In genomic region chr19:4108767-4109625, GRCh38 we compare ENCODE assay signal across 8 cellular contexts. TPM values are rescaled to one million over a fixed set of nuclear protein-coding genes. Genes with fewer than 3 reads are reported as not detected.
DNase-seq lines count a peak whose midpoint lies in the region; ATAC-seq, FAIRE-seq and TF ChIP-seq lines count a peak whose summit lies in the region.

No MANE protein-coding gene starts in this region.

- in situ Hi-C loops in G401 (cut with HindIII; ENCODE audit: low sequenced_read_pairs): no loop called here

- DNase-seq in activated CD8-positive, alpha-beta memory T cell treated with anti-CD3 and anti-CD28 coated beads, Interleukin-2, amount 50 U/mL, for 4 hours: peak; percentile 77
- DNase-seq in posterior vena cava (ENCODE audit: low spot score): peak; percentile 80
- DNase-seq in H54 (ENCODE audit: insufficient read length, low spot score): no peak
- DNase-seq in NCI-H1694 (lab: John Stamatoyannopoulos, UW): no peak
- no peak for DNase-seq in G401 (ENCODE audit: low spot score)
- no peak for DNase-seq in iPS-NIHi11 (ENCODE audit: low spot score)

- intact Hi-C loops in posterior vena cava (cut with DNase I): no loop called here

- ATAC-seq in GM18907 (IDR thresholded peaks at IDR 0.05; ENCODE audit: unreplicated experiment) (peak; percentile 62), HG03469 (IDR thresholded peaks at IDR 0.05; ENCODE audit: unreplicated experiment) (peak; percentile 35)

- no peak for TF ChIP-seq POLR2A in H54 (IDR thresholded peaks at IDR 0.05; ENCODE audit: low read depth, low read length)

- FAIRE-seq in H54 (lab: Jason Lieb, UNC): no peak

RNA-seq across cellular contexts. Expression of gene MAP2K2, which starts 14.9 kb away (rescaled TPM):
- total RNA-seq in posterior vena cava: 10 to 100 TPM; 82.8 to 88.4 TPM
- total RNA-seq in G401 (2014; rRNA removed; shearing (Covaris generic)): 370 and 376 TPM in 2 replicates

RNA-seq across cellular contexts. Expression of gene ZBTB7A, which starts 42.3 kb away (rescaled TPM):
- total RNA-seq in posterior vena cava: 10 to 100 TPM; 41.8 to 50.6 TPM
- 12.8 and 13.3 TPM in 2 replicates for total RNA-seq in G401 (2014; rRNA removed; shearing (Covaris generic))

RNA-seq across cellular contexts. Expression of gene CREB3L3, which starts 44.4 kb away (rescaled TPM):
- total RNA-seq in posterior vena cava: not detected
- not detected in 2 replicates for total RNA-seq in G401 (2014; rRNA removed; shearing (Covaris generic))

Comparison
In these comparisons a context has a peak if more than half of its experiments do, and no peak if none do; other contexts are left out.
1. DNase-seq: peak in activated CD8-positive, alpha-beta memory T cell treated with anti-CD3 and anti-CD28 coated beads, Interleukin-2, amount 50 U/mL, for 4 hours (single experiment) and posterior vena cava (single experiment); none in H54 (single experiment), NCI-H1694 (single experiment), G401 (single experiment) and iPS-NIHi11 (single experiment).